ENCODE assay signal across 7 cellular contexts in genomic region chr7:149005427-149006344, GRCh38. TPM values are rescaled to one million over a fixed set of nuclear protein-coding genes. Genes with fewer than 3 reads are reported as not detected.
DNase-seq lines count a peak whose midpoint lies in the region; ATAC-seq and TF ChIP-seq lines count a peak whose summit lies in the region.

No MANE protein-coding gene starts in this region.

- H3K36me3 ChIP-seq in naive thymus-derived CD4-positive, alpha-beta T cell (ENCODE audit: control insufficient read depth in 2 of 3, insufficient read depth in 3 of 3, low read length in 3 of 3), result peaks cover 0 to 66% (median 4%) of the 10 kb centered on the region in 3 experiments

- H3K4me1 ChIP-seq in naive thymus-derived CD4-positive, alpha-beta T cell (ENCODE audit: control insufficient read depth in 2 of 2, insufficient read depth in 2 of 2, low read length in 2 of 2), result no peaks in the 10 kb centered on the region

- H3K27ac ChIP-seq in naive thymus-derived CD4-positive, alpha-beta T cell (ENCODE audit: low read depth, low read length), result no peak overlapping the region

- no peak overlapping the region for H3K4me3 ChIP-seq in epithelial cell of esophagus (ENCODE audit: low read length)
- H3K4me3 ChIP-seq in naive thymus-derived CD4-positive, alpha-beta T cell (ENCODE audit: low read length), result no peak overlapping the region

- H3K9me3 Mint-ChIP-seq in naive thymus-derived CD4-positive, alpha-beta T cell, result no peaks in the 10 kb centered on the region
- no peaks in the 10 kb centered on the region for H3K9me3 Mint-ChIP-seq in stimulated activated effector memory CD8-positive, alpha-beta T cell treated with anti-CD3 and anti-CD28 coated beads, Interleukin-12 subunit alpha, Interleukin-12 subunit beta, amount 100 ng/mL, for 72 hours

- CTCF ChIA-PET in naive thymus-derived CD4-positive, alpha-beta T cell (lab: Charles Lee), result interaction anchor here (0.6 to 5.9 kb wide), 22 partner anchors 9 to 409 kb away, joined by 3 to 49 read pairs (median 3); partner anchors contain the start of genes PDIA4 and ZNF786

- no peaks in the 10 kb centered on the region for H3K9me3 ChIP-seq in naive thymus-derived CD4-positive, alpha-beta T cell (ENCODE audit: control insufficient read depth in 2 of 3, low read length in 3 of 3)

- POLR2A ChIA-PET in naive thymus-derived CD4-positive, alpha-beta T cell (lab: Charles Lee), result interaction anchor here (0.5 to 3.5 kb wide), 7 partner anchors 16 to 490 kb away, joined by 3 to 25 read pairs (median 3); partner anchors contain the start of genes PDIA4, ZNF398 and ZNF786

- H3K27me3 Mint-ChIP-seq in naive thymus-derived CD4-positive, alpha-beta T cell, result no peaks in the 10 kb centered on the region

- in situ Hi-C loops in GM13976 (cut with MboI; ENCODE audit: low sequenced_read_pairs, unreplicated experiment), result no loop called here

- peaks cover 0 to 9% (median 5%) of the 10 kb centered on the region in 7 donors for H3K4me1 Mint-ChIP-seq in naive thymus-derived CD4-positive, alpha-beta T cell
- H3K4me1 Mint-ChIP-seq in stimulated activated effector memory CD8-positive, alpha-beta T cell treated with anti-CD3 and anti-CD28 coated beads, Interleukin-12 subunit alpha, Interleukin-12 subunit beta, amount 100 ng/mL, for 72 hours, result peaks cover 11% of the 10 kb centered on the region

- TF ChIP-seq CTCF in GM13976 (IDR thresholded peaks at IDR 0.05; ENCODE audit: borderline replicate concordance, control extremely low read depth, extremely low read depth, insufficient read depth, missing control alignments) (peak; percentile 76), epithelial cell of esophagus (IDR thresholded peaks at IDR 0.05; ENCODE audit: insufficient read depth, low read depth, low read length, missing control alignments) (peak; percentile 72)

- peak overlapping the region in 5 of 9 donors; percentile 65 to 90 (median 74) for H3K27ac Mint-ChIP-seq in naive thymus-derived CD4-positive, alpha-beta T cell
- H3K27ac Mint-ChIP-seq in stimulated activated effector memory CD8-positive, alpha-beta T cell treated with anti-CD3 and anti-CD28 coated beads, Interleukin-12 subunit alpha, Interleukin-12 subunit beta, amount 100 ng/mL, for 72 hours, result peak overlapping the region; percentile 61

- DNase-seq in GM13976 (ENCODE audit: low spot score), result peak; percentile 86
- DNase-seq in NCI-H345 (lab: John Stamatoyannopoulos, UW), result peak; percentile 70
- DNase-seq in activated CD8-positive, alpha-beta memory T cell treated with anti-CD3 and anti-CD28 coated beads, Interleukin-2, amount 50 U/mL, for 1 hour (ENCODE audit: extremely low read depth), result peak; percentile 52
- peak; percentile 66 for DNase-seq in epithelial cell of esophagus (ENCODE audit: low read depth)
- peak; percentile 57 to 80 (median 73) for DNase-seq in naive thymus-derived CD4-positive, alpha-beta T cell
- DNase-seq in stimulated activated effector memory CD8-positive, alpha-beta T cell treated with anti-CD3 and anti-CD28 coated beads, Interleukin-12 subunit alpha, Interleukin-12 subunit beta, amount 100 ng/mL, for 72 hours (ENCODE audit: low spot score in 2 of 2), result peak; percentile 72 to 89

- peaks cover 3 to 20% (median 7%) of the 10 kb centered on the region in 5 donors for H3K36me3 Mint-ChIP-seq in naive thymus-derived CD4-positive, alpha-beta T cell
- peaks cover 87% of the 10 kb centered on the region for H3K36me3 Mint-ChIP-seq in stimulated activated effector memory CD8-positive, alpha-beta T cell treated with anti-CD3 and anti-CD28 coated beads, Interleukin-12 subunit alpha, Interleukin-12 subunit beta, amount 100 ng/mL, for 72 hours

- no peak overlapping the region for H3K4me3 Mint-ChIP-seq in naive thymus-derived CD4-positive, alpha-beta T cell
- H3K4me3 Mint-ChIP-seq in stimulated activated effector memory CD8-positive, alpha-beta T cell treated with anti-CD3 and anti-CD28 coated beads, Interleukin-12 subunit alpha, Interleukin-12 subunit beta, amount 100 ng/mL, for 72 hours, result no peak overlapping the region

- peak; percentile 83 for ATAC-seq in HG02884 (IDR thresholded peaks at IDR 0.05; ENCODE audit: unreplicated experiment)
- ATAC-seq in naive thymus-derived CD4-positive, alpha-beta T cell, result peak; percentile 96
- peak; percentile 86 for ATAC-seq in stimulated activated effector memory CD8-positive, alpha-beta T cell treated with anti-CD3 and anti-CD28 coated beads, Interleukin-12 subunit alpha, Interleukin-12 subunit beta, amount 100 ng/mL, for 72 hours

- H3K27me3 ChIP-seq in naive thymus-derived CD4-positive, alpha-beta T cell (ENCODE audit: control insufficient read depth in 2 of 2, insufficient read depth in 2 of 2, low read length in 2 of 2), result no peaks in the 10 kb centered on the region

- intact Hi-C loops in naive thymus-derived CD4-positive, alpha-beta T cell (cut with micrococcal nuclease), result loop anchor here (1.0 to 5.0 kb wide), 6 partner anchors 18 to 492 kb away; partner anchors contain the start of genes PDIA4 (in 2 of the 2), ZNF786 (in 2 of the 2) and ZNF746 (in 1 of the 2)

RNA-seq across cellular contexts. Expression of gene PDIA4, which starts 22.6 kb away (rescaled TPM):
- 100 to 1,000 TPM in 1 of 5 experiments, 10 to 100 TPM in 4; 38.2 to 157 (median 73.7) TPM for total RNA-seq in naive thymus-derived CD4-positive, alpha-beta T cell
- 100 to 1,000 TPM in 1 of 2 donors, 10 to 100 TPM in 1; 83.2 to 112 TPM for polyA plus RNA-seq in naive thymus-derived CD4-positive, alpha-beta T cell
